Comparison of ENCODE assay signal across 26 cellular contexts in genomic region chr7:18893156-18893555, GRCh38.
"Had no signal": no experiment of that assay in that cellular context is flagged by ENCODE, and none has a peak within 500 bp of the region (broad histone marks: within the 10 kb centered on the region; RNA-seq: fewer than 3 reads in every experiment).

No MANE protein-coding gene starts in this region.

- H3K27ac ChIP-seq: esophagus muscularis mucosa, heart right ventricle, lower lobe of right lung, prostate gland, sigmoid colon, stomach, thyroid gland, vagina had no signal

- ATAC-seq: heart right ventricle; left ventricle myocardium superior; lower lobe of right lung; naive thymus-derived CD8-positive, alpha-beta T cell; right cardiac atrium; stimulated activated effector memory CD8-positive, alpha-beta T cell treated with anti-CD3 and anti-CD28 coated beads, Interleukin-12 subunit alpha, Interleukin-12 subunit beta, amount 100 ng/mL, for 72 hours had no signal

- DNase-seq: effector CD8-positive, alpha-beta T cell; endodermal cell; foreskin melanocyte; glutamatergic neuron; heart right ventricle; hippocampal formation; immature natural killer cell; islet precursor cell; left ventricle myocardium superior; lower lobe of right lung; naive thymus-derived CD8-positive, alpha-beta T cell; nephron progenitor cell; nucleus accumbens; right cardiac atrium; sigmoid colon; stimulated activated CD4-positive, alpha-beta T cell treated with anti-CD3 and anti-CD28 coated beads, Interleukin-2, amount 100 ng/mL, for 24 hours; stimulated activated CD4-positive, alpha-beta T cell treated with anti-CD3 and anti-CD28 coated beads, Interleukin-4, amount 100 ng/mL, for 24 hours; stimulated activated naive CD4-positive, alpha-beta T cell treated with Interleukin-2 at 50 U/mL for 16 hours; stomach; thyroid gland; trophoblast cell had no signal

- H3K4me1 ChIP-seq: lower lobe of right lung, prostate gland had no signal

- H3K36me3 Mint-ChIP-seq: immature natural killer cell; naive thymus-derived CD8-positive, alpha-beta T cell; stimulated activated effector memory CD8-positive, alpha-beta T cell treated with anti-CD3 and anti-CD28 coated beads, Interleukin-12 subunit alpha, Interleukin-12 subunit beta, amount 100 ng/mL, for 72 hours had no signal

- H3K36me3 ChIP-seq: esophagus muscularis mucosa, heart right ventricle, lower lobe of right lung, prostate gland, sigmoid colon, stomach, thyroid gland, vagina had no signal

- H3K27me3 ChIP-seq: esophagus muscularis mucosa, heart right ventricle, sigmoid colon, stomach, thyroid gland, vagina had no signal

- H3K27ac Mint-ChIP-seq: dendritic cell treated with granulocyte-macrophage colony-stimulating factor and Interleukin-4, amounts not matched to agents 40 ng/mL and 50 ng/mL, for 4 days; endodermal cell; immature natural killer cell; naive thymus-derived CD8-positive, alpha-beta T cell; nephron progenitor cell; stimulated activated effector memory CD8-positive, alpha-beta T cell treated with anti-CD3 and anti-CD28 coated beads, Interleukin-12 subunit alpha, Interleukin-12 subunit beta, amount 100 ng/mL, for 72 hours had no signal

- H3K9me3 ChIP-seq: esophagus muscularis mucosa, heart right ventricle, lower lobe of right lung, prostate gland, sigmoid colon, stomach, thyroid gland, vagina had no signal

- H3K9me3 Mint-ChIP-seq: endodermal cell, nephron progenitor cell had no signal

- H3K4me3 ChIP-seq: esophagus muscularis mucosa, heart right ventricle, lower lobe of right lung, prostate gland, sigmoid colon, stomach, thyroid gland, vagina had no signal
